ENCODE assay signal across 19 cellular contexts in genomic region chr13:105587786-105588185, GRCh38.
DNase-seq lines count a peak whose midpoint lies in the region; ATAC-seq and TF ChIP-seq lines count a peak whose summit lies in the region.
"Had no signal": no experiment of that assay in that cellular context is flagged by ENCODE, and none has a peak within 500 bp of the region (broad histone marks: within the 10 kb centered on the region; RNA-seq: fewer than 3 reads in every experiment).

No MANE protein-coding gene starts in this region.

- no peak overlapping the region for H3K4ac ChIP-seq in H9 (ENCODE audit: low read depth, low read length)

- H3K56ac ChIP-seq in H9 (ENCODE audit: insufficient read length, low read depth, low read length): no peak overlapping the region

- no peak overlapping the region for H3T11ph ChIP-seq in H9 (ENCODE audit: low read length)

- no peaks in the 10 kb centered on the region for H3K23me2 ChIP-seq in H9 (ENCODE audit: insufficient read length, low read depth, low read length, poor library complexity, severe bottlenecking)

- H3K4me1 ChIP-seq in H9 (ENCODE audit: insufficient read depth, low read length): no peaks in the 10 kb centered on the region
- peaks cover 20% of the 10 kb centered on the region for H3K4me1 ChIP-seq in RWPE2 (ENCODE audit: insufficient read depth, poor library complexity, severe bottlenecking)
- H3K4me1 ChIP-seq: sigmoid colon, suprapubic skin had no signal

- H3K27ac ChIP-seq in H9 (ENCODE audit: insufficient read length, low read depth, low read length) (no peak overlapping the region), RWPE2 (ENCODE audit: poor library complexity, severe bottlenecking) (peak overlapping the region; percentile 47), coronary artery (no peak overlapping the region)
- H3K27ac ChIP-seq: sigmoid colon, suprapubic skin had no signal

- peak overlapping the region; percentile 24; the same call in 1 of the 2 replicates for H3K14ac ChIP-seq in H9 (ENCODE audit: insufficient read depth, low read length)

- no peak for DNase-seq in H9
- peak; percentile 73 for DNase-seq in RWPE2 (ENCODE audit: low spot score)
- peak; percentile 73 for DNase-seq in glomerular visceral epithelial cell (ENCODE audit: extremely low spot score)
- peak; percentile 99 for DNase-seq in renal cortical epithelial cell (ENCODE audit: low read depth)
- no peak for DNase-seq in iPS-NIHi11 (ENCODE audit: low spot score)
- DNase-seq in coronary artery (ENCODE audit: low spot score): no peak
- no peak for DNase-seq in NCI-H1417 treated with DMSO at 0.1 percent for 48 hours (lab: John Stamatoyannopoulos, UW)
- DNase-seq: activated CD4-positive, CD25-positive, alpha-beta regulatory T cell treated with anti-CD3 and anti-CD28 coated beads, Interleukin-2, amount 50 U/mL, for 72 hours; activated effector memory CD4-positive, alpha-beta T cell treated with anti-CD3 and anti-CD28 coated beads, Interleukin-2, amount 50 U/mL, for 16 hours; anterior cingulate cortex; NCI-H1048; NK-92 treated with Interleukin-12 subunit alpha and Interleukin-12 subunit beta, amount 100 ng/mL, for 24 hours; SHP77 treated with DMSO at 0.1 percent for 48 hours; sigmoid colon; stimulated activated CD4-positive, alpha-beta T cell treated with anti-CD3 and anti-CD28 coated beads, Interleukin-4, amount 100 ng/mL, for 1 hour; T-helper 17 cell had no signal

- no peaks in the 10 kb centered on the region for H3K79me1 ChIP-seq in H9 (ENCODE audit: insufficient read depth, low read depth, low read length, poor library complexity, severe bottlenecking)

- H4K5ac ChIP-seq in H9 (ENCODE audit: insufficient read length, low read depth, low read length): no peak overlapping the region

- H4K8ac ChIP-seq in H9 (replicated peaks; ENCODE audit: insufficient read length, low read depth, low read length): no peak overlapping the region

- TF ChIP-seq CTCF in H9 (conservative IDR thresholded peaks at IDR 0.05): no peak
- no peak for TF ChIP-seq CTCF in RWPE2 (IDR thresholded peaks at IDR 0.05; ENCODE audit: poor library complexity, severe bottlenecking)
- TF ChIP-seq CTCF in coronary artery (IDR thresholded peaks at IDR 0.05): no peak

- no peak overlapping the region for H3K23ac ChIP-seq in H9 (ENCODE audit: insufficient read length, low read depth, low read length)

- no peak overlapping the region for H2BK5ac ChIP-seq in H9 (ENCODE audit: insufficient read length, low read length)

- no peak overlapping the region for H4K91ac ChIP-seq in H9 (ENCODE audit: insufficient read length, low read depth, low read length)

- no peaks in the 10 kb centered on the region for H3K27me3 ChIP-seq in H9 (ENCODE audit: insufficient read depth, low read length)
- H3K27me3 ChIP-seq in RWPE2 (ENCODE audit: insufficient read depth, poor library complexity, severe bottlenecking): no peaks in the 10 kb centered on the region
- H3K27me3 ChIP-seq: sigmoid colon, suprapubic skin had no signal

- H3K9me3 ChIP-seq in H9 (ENCODE audit: control insufficient read depth, low read depth, low read length): no peaks in the 10 kb centered on the region
- H3K9me3 ChIP-seq in RWPE2 (ENCODE audit: severe bottlenecking): no peaks in the 10 kb centered on the region
- H3K9me3 ChIP-seq: sigmoid colon, suprapubic skin had no signal

- H2BK120ac ChIP-seq in H9 (ENCODE audit: low read depth, low read length, poor library complexity, severe bottlenecking): no peak overlapping the region

- H3K4me1 Mint-ChIP-seq in H9: peaks cover 3 to 4% of the 10 kb centered on the region in 2 experiments; a peak in 1 of 4 replicates
- H3K4me1 Mint-ChIP-seq: B cell, T-helper 17 cell had no signal

- no peaks in the 10 kb centered on the region for H3K36me3 ChIP-seq in RWPE2 (ENCODE audit: low read depth)
- H3K36me3 ChIP-seq: sigmoid colon, suprapubic skin had no signal

- H3K79me2 ChIP-seq in H9 (ENCODE audit: insufficient read depth, low read length): no peaks in the 10 kb centered on the region

- H3K9ac ChIP-seq in H9 (ENCODE audit: extremely low read depth, insufficient read length, low read length): no peak overlapping the region

- H2BK12ac ChIP-seq in H9 (ENCODE audit: insufficient read length, low read depth, low read length): no peak overlapping the region

- no peak overlapping the region for H2BK15ac ChIP-seq in H9 (ENCODE audit: low read depth, low read length)

- H3K36me3 Mint-ChIP-seq in H9 (ENCODE audit: insufficient read depth in 1 of 3, low read depth in 3 of 3): no peaks in the 10 kb centered on the region

- H3K27ac Mint-ChIP-seq in H9: no peak overlapping the region
- H3K27ac Mint-ChIP-seq: B cell, T-helper 17 cell had no signal

- H2AFZ ChIP-seq in H9 (ENCODE audit: low read length): no peak overlapping the region

- no peak overlapping the region for H3K18ac ChIP-seq in H9 (ENCODE audit: insufficient read length, low read depth, low read length)

- H3K27me3 Mint-ChIP-seq in H9 (ENCODE audit: low read depth): no peaks in the 10 kb centered on the region
- H3K27me3 Mint-ChIP-seq: B cell, T-helper 17 cell had no signal

- H3K4me2 ChIP-seq in H9 (ENCODE audit: insufficient read depth, insufficient read length, low read length): no peak overlapping the region

- H2AK5ac ChIP-seq in H9 (ENCODE audit: insufficient read length, low read length): no peak overlapping the region

- no CpG with 5 or more reads among the region's 7 CpGs for WGBS in H9 (ENCODE audit: extremely low coverage, insufficient read length, low lambda C conversion rate)

- no peak overlapping the region for H3K4me3 Mint-ChIP-seq in H9
- H3K4me3 Mint-ChIP-seq: B cell, T-helper 17 cell had no signal

- no peak overlapping the region for H2BK20ac ChIP-seq in H9 (ENCODE audit: low read depth, low read length, poor library complexity, severe bottlenecking)

- no peaks in the 10 kb centered on the region for H4K20me1 ChIP-seq in H9 (ENCODE audit: control insufficient read depth, insufficient read depth, insufficient read length)

- H3K9me3 Mint-ChIP-seq in H9: no peaks in the 10 kb centered on the region

- ATAC-seq in RWPE2 (ENCODE audit: low read depth) (peak; percentile 99), GM18870 (IDR thresholded peaks at IDR 0.05; ENCODE audit: unreplicated experiment) (no peak)
- ATAC-seq: T-helper 17 cell had no signal

- no peak overlapping the region for H3K4me3 ChIP-seq in RWPE2 (ENCODE audit: severe bottlenecking)
- H3K4me3 ChIP-seq in coronary artery: no peak overlapping the region
- H3K4me3 ChIP-seq: sigmoid colon, suprapubic skin had no signal

Comparison
In these comparisons a context has a peak if more than half of its experiments do, and no peak if none do; other contexts are left out.
1. DNase-seq: peak in RWPE2 (single experiment), glomerular visceral epithelial cell (single experiment) and renal cortical epithelial cell (single experiment); none in H9 (single experiment), iPS-NIHi11 (single experiment), coronary artery (single experiment) and NCI-H1417 treated with DMSO at 0.1 percent for 48 hours (single experiment).